17 cellular contexts compared by ENCODE assay signal in genomic region chr15:70353606-70354259, GRCh38.
A peak's percentile ranks its signal among the peaks of the same experiment; 100 is the strongest.
DNase-seq lines count a peak whose midpoint lies in the region; ATAC-seq and TF ChIP-seq lines count a peak whose summit lies in the region.
"Had no signal": no experiment of that assay in that cellular context is flagged by ENCODE, and none has a peak within 500 bp of the region (broad histone marks: within the 10 kb centered on the region; RNA-seq: fewer than 3 reads in every experiment).

No MANE protein-coding gene starts in this region.

- DNase-seq in CD14-positive monocyte (ENCODE audit: low spot score) (peak; percentile 20), LNCaP clone FGC (ENCODE audit: low read depth) (peak; percentile 76), osteocyte (ENCODE audit: extremely low spot score, unreplicated experiment) (peak; percentile 67), iPS-NIHi7 (ENCODE audit: extremely low spot score) (no peak), OCI-LY7 (ENCODE audit: low spot score) (no peak)
- DNase-seq: AML-193; CD8-positive, alpha-beta memory T cell; HFFc6; Karpas-422; NCI-H1417; NCI-H2081 treated with DMSO at 0.1 percent for 48 hours; NCI-H226; NCI-H526; SK-N-SH had no signal

- TF ChIP-seq CTCF in CD14-positive monocyte (IDR thresholded peaks at IDR 0.05) (no peak), LNCaP clone FGC (IDR thresholded peaks at IDR 0.05; ENCODE audit: control insufficient read depth, extremely low read depth, insufficient read depth) (no peak), VCaP (conservative IDR thresholded peaks at IDR 0.05) (no peak), osteocyte (IDR thresholded peaks at IDR 0.05) (no peak), OCI-LY7 (conservative IDR thresholded peaks at IDR 0.05; ENCODE audit: low read length) (no peak)

- H3K36me3 Mint-ChIP-seq in CD14-positive monocyte (peaks cover 2 to 4% of the 10 kb centered on the region in 2 donors), osteocyte (ENCODE audit: unreplicated experiment) (no peaks in the 10 kb centered on the region)
- H3K36me3 Mint-ChIP-seq: CD8-positive, alpha-beta memory T cell had no signal

- H3K79me2 ChIP-seq in OCI-LY7 (ENCODE audit: insufficient read depth, low read depth, low read length): no peaks in the 10 kb centered on the region

- H3K4me1 Mint-ChIP-seq in CD14-positive monocyte (peaks cover 21% of the 10 kb centered on the region), osteocyte (ENCODE audit: unreplicated experiment) (no peaks in the 10 kb centered on the region)

- peaks cover 3 to 12% (median 5%) of the 10 kb centered on the region in 3 donors for H3K27me3 Mint-ChIP-seq in CD14-positive monocyte (ENCODE audit: low read depth in 3 of 3)
- peaks cover 81% of the 10 kb centered on the region for H3K27me3 Mint-ChIP-seq in osteocyte (ENCODE audit: unreplicated experiment)

- no peaks in the 10 kb centered on the region for H3K9me2 ChIP-seq in OCI-LY7 (ENCODE audit: insufficient read depth, low read length)
- H3K9me2 ChIP-seq: SK-N-SH had no signal

- H3K36me3 ChIP-seq in OCI-LY7 (ENCODE audit: insufficient read depth, low read length): no peaks in the 10 kb centered on the region

- no peaks in the 10 kb centered on the region for H3K9me3 ChIP-seq in OCI-LY7 (ENCODE audit: low read length)
- H3K9me3 ChIP-seq: SK-N-SH had no signal

- no TSS peak for BruUV-seq in OCI-LY7 (replicated peaks; lab: Mats Ljungman, UMichigan)

- H3K27ac ChIP-seq in VCaP (peak overlapping the region; percentile 59), OCI-LY7 (ENCODE audit: low read depth, low read length, poor library complexity, severe bottlenecking) (no peak overlapping the region)

- intact Hi-C loops in CD14-positive monocyte (cut with micrococcal nuclease): no loop called here
- intact Hi-C loops in OCI-LY7 (cut with micrococcal nuclease; ENCODE audit: unreplicated experiment): no loop called here

- no peak for ATAC-seq in GM18517 (IDR thresholded peaks at IDR 0.05; ENCODE audit: unreplicated experiment)
- ATAC-seq: Right ventricle myocardium inferior had no signal

- no peaks in the 10 kb centered on the region for H4K20me1 ChIP-seq in OCI-LY7 (ENCODE audit: insufficient read depth, low read length)

- H3K4me3 ChIP-seq in LNCaP clone FGC (ENCODE audit: low read depth, low read length) (no peak overlapping the region), OCI-LY7 (ENCODE audit: low read depth, low read length, poor library complexity, severe bottlenecking) (no peak overlapping the region)

- H3K4me3 Mint-ChIP-seq in CD14-positive monocyte (no peak overlapping the region), osteocyte (ENCODE audit: unreplicated experiment) (no peak overlapping the region)
- H3K4me3 Mint-ChIP-seq: CD8-positive, alpha-beta memory T cell; HFFc6 had no signal

- POLR2A ChIA-PET in OCI-LY7 (lab: Charles Lee): no interaction called here

- H3K27ac Mint-ChIP-seq in CD14-positive monocyte (no peak overlapping the region), osteocyte (ENCODE audit: unreplicated experiment) (no peak overlapping the region)
- H3K27ac Mint-ChIP-seq: CD8-positive, alpha-beta memory T cell; HFFc6 had no signal

- CTCF ChIA-PET in OCI-LY7 (lab: Charles Lee; ENCODE audit: unreplicated experiment): no interaction called here

- no peak overlapping the region for H2AFZ ChIP-seq in OCI-LY7 (ENCODE audit: low read length)

- no peak overlapping the region for H3K4me2 ChIP-seq in OCI-LY7 (ENCODE audit: low read length)
- H3K4me2 ChIP-seq: SK-N-SH had no signal

- no peaks in the 10 kb centered on the region for H3K4me1 ChIP-seq in OCI-LY7 (ENCODE audit: insufficient read depth, low read length, poor library complexity, severe bottlenecking)

- H3K9me3 Mint-ChIP-seq in CD14-positive monocyte: peaks cover 0 to 2% (median 0%) of the 10 kb centered on the region in 7 donors
- H3K9me3 Mint-ChIP-seq in osteocyte (ENCODE audit: unreplicated experiment): no peaks in the 10 kb centered on the region
- H3K9me3 Mint-ChIP-seq: CD8-positive, alpha-beta memory T cell; HFFc6 had no signal

Comparison
In these comparisons a context has a peak if more than half of its experiments do, and no peak if none do; other contexts are left out.
1. DNase-seq: peak in CD14-positive monocyte (single experiment), LNCaP clone FGC (single experiment) and osteocyte (single experiment); none in iPS-NIHi7 (single experiment) and OCI-LY7 (single experiment).